Comparison of ENCODE assay signal across 8 cellular contexts in the genomic region with DNA sequence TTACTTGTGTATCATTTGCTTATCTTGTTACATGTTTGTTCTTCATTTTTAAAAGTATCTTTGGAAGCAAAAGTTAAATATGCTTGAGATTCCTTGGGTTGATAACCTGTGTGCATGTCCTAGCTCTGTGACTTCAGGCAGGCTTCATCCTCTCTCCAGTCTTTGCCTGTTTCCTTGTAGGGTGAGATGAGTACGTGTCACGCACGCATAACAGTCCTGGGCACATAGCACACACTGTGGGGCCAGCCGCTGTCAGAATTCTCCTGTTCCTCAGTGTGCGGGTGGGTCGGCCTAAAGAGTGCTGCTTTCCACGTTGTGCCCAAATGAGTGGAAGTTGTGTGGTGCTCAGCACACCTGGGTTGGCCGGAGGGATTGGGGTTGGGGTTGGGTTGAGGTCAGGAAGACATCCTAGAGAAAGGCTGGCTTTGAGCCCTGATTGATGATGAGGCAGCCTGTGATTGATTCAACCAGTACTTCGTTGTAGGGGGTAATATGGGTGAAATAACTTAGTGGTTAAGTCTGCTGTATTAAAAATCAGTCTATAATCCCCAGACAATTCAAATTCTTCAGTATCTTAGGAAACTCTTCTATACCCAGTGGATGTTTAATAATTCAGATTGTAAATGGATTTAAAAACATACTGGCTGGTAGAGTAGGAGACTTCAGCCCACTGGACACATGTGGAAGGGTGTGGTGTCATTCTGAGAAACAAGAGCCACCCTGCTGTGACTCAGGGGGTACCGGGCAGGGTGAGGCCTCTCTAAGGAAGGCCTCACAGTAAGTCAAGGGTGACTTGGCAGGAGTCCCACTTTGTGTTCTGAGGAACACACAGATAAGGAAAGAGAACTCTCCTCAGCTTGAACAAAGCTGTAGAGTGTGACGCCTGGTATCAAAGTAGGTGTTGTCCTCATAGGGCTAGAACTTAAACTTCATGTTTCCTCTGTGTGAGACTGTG. TPM values are rescaled to one million over a fixed set of nuclear protein-coding genes. Genes with fewer than 3 reads are reported as not detected.
DNase-seq lines count a peak whose midpoint lies in the region; ATAC-seq and TF ChIP-seq lines count a peak whose summit lies in the region.

No MANE protein-coding gene starts in this region.

- H3K36me3 ChIP-seq in hepatocyte (replicated peaks; ENCODE audit: insufficient read depth, low read depth): no peaks in the 10 kb centered on the region

- H3K4me1 ChIP-seq in hepatocyte (ENCODE audit: insufficient read depth): peaks cover 27% of the 10 kb centered on the region

- peak overlapping the region; percentile 76 for H3K27ac Mint-ChIP-seq in activated naive CD8-positive, alpha-beta T cell treated with anti-CD3 and anti-CD28 coated beads, Interleukin-2, amount 50 U/mL, for 24 hours

- H3K36me3 Mint-ChIP-seq in activated naive CD8-positive, alpha-beta T cell treated with anti-CD3 and anti-CD28 coated beads, Interleukin-2, amount 50 U/mL, for 24 hours (ENCODE audit: low read depth): peaks cover 50% of the 10 kb centered on the region

- peaks cover 51% of the 10 kb centered on the region for H4K20me1 ChIP-seq in hepatocyte (ENCODE audit: insufficient read depth, poor library complexity, severe bottlenecking)

- ATAC-seq in GM18868 (IDR thresholded peaks at IDR 0.05; ENCODE audit: unreplicated experiment) (peak; percentile 72), HG03135 (IDR thresholded peaks at IDR 0.05; ENCODE audit: unreplicated experiment) (no peak)
- peak; percentile 97 for ATAC-seq in activated naive CD8-positive, alpha-beta T cell treated with anti-CD3 and anti-CD28 coated beads, Interleukin-2, amount 50 U/mL, for 24 hours

- peaks cover 52% of the 10 kb centered on the region for H3K4me1 Mint-ChIP-seq in activated naive CD8-positive, alpha-beta T cell treated with anti-CD3 and anti-CD28 coated beads, Interleukin-2, amount 50 U/mL, for 24 hours

- H3K4me3 ChIP-seq in hepatocyte: no peak overlapping the region

- H3K79me2 ChIP-seq in hepatocyte: peaks cover 86% of the 10 kb centered on the region

- DNase-seq in HUDEP-2 (lab: John Stamatoyannopoulos, UW; ENCODE audit: unreplicated experiment in 76 of 76) (peak in 75 of 76 experiments; percentile 36 to 100 (median 96)), hepatocyte (ENCODE audit: low spot score) (peak; percentile 90), NCI-H82 treated with DMSO at 0.1 percent for 48 hours (lab: John Stamatoyannopoulos, UW; ENCODE audit: unreplicated experiment) (no peak), DMS153 (lab: John Stamatoyannopoulos, UW) (no peak)
- DNase-seq in activated naive CD8-positive, alpha-beta T cell treated with anti-CD3 and anti-CD28 coated beads, Interleukin-2, amount 50 U/mL, for 24 hours: peak; percentile 45
- DNase-seq in stimulated activated CD4-positive, alpha-beta T cell treated with anti-CD3 and anti-CD28 coated beads, Interleukin-4, amount 100 ng/mL, for 24 hours: peak; percentile 39

- TF ChIP-seq CTCF in hepatocyte (IDR thresholded peaks at IDR 0.05; ENCODE audit: poor library complexity): no peak

- H3K9me3 ChIP-seq in hepatocyte (ENCODE audit: low read depth): no peaks in the 10 kb centered on the region

- peak overlapping the region; percentile 55 for H3K4me2 ChIP-seq in hepatocyte

- H3K9me3 Mint-ChIP-seq in activated naive CD8-positive, alpha-beta T cell treated with anti-CD3 and anti-CD28 coated beads, Interleukin-2, amount 50 U/mL, for 24 hours: no peaks in the 10 kb centered on the region

- 66% methylated on average over 11 of the region's 11 CpGs for WGBS in hepatocyte (ENCODE audit: low lambda C conversion rate, missing lambda C conversion rate)

- H3K4me3 Mint-ChIP-seq in activated naive CD8-positive, alpha-beta T cell treated with anti-CD3 and anti-CD28 coated beads, Interleukin-2, amount 50 U/mL, for 24 hours: no peak overlapping the region

- H3K27ac ChIP-seq in hepatocyte: peak overlapping the region; percentile 95

- no peak overlapping the region for H2AFZ ChIP-seq in hepatocyte

- no peaks in the 10 kb centered on the region for H3K9me2 ChIP-seq in hepatocyte (replicated peaks; ENCODE audit: insufficient read depth)

- H3K27me3 Mint-ChIP-seq in activated naive CD8-positive, alpha-beta T cell treated with anti-CD3 and anti-CD28 coated beads, Interleukin-2, amount 50 U/mL, for 24 hours: no peaks in the 10 kb centered on the region

- no peaks in the 10 kb centered on the region for H3K27me3 ChIP-seq in hepatocyte

RNA-seq across cellular contexts. Expression of a gene that starts 18.7 kb away (rescaled TPM):
- 74.7 and 105 TPM in 2 replicates for total RNA-seq in hepatocyte
- 429 and 452 TPM in 2 replicates for polyA plus RNA-seq in hepatocyte

RNA-seq across cellular contexts. Expression of a gene that starts 44.2 kb away (rescaled TPM):
- 19.9 and 20.6 TPM in 2 replicates for total RNA-seq in hepatocyte
- 4.5 and 5.8 TPM in 2 replicates for polyA plus RNA-seq in hepatocyte

RNA-seq across cellular contexts. Expression of a gene that starts 54.8 kb away (rescaled TPM):
- total RNA-seq in hepatocyte: 17.5 and 21.8 TPM in 2 replicates
- polyA plus RNA-seq in hepatocyte: 14.3 and 22.2 TPM in 2 replicates

Comparison
In these comparisons a context has a peak if more than half of its experiments do, and no peak if none do; other contexts are left out.
1. DNase-seq: peak in HUDEP-2 (75 of 76), activated naive CD8-positive, alpha-beta T cell treated with anti-CD3 and anti-CD28 coated beads, Interleukin-2, amount 50 U/mL, for 24 hours (single experiment), hepatocyte (single experiment) and stimulated activated CD4-positive, alpha-beta T cell treated with anti-CD3 and anti-CD28 coated beads, Interleukin-4, amount 100 ng/mL, for 24 hours (single experiment); none in NCI-H82 treated with DMSO at 0.1 percent for 48 hours (single experiment) and DMS153 (single experiment).